10 cellular contexts compared by ENCODE assay signal in the genomic region with DNA sequence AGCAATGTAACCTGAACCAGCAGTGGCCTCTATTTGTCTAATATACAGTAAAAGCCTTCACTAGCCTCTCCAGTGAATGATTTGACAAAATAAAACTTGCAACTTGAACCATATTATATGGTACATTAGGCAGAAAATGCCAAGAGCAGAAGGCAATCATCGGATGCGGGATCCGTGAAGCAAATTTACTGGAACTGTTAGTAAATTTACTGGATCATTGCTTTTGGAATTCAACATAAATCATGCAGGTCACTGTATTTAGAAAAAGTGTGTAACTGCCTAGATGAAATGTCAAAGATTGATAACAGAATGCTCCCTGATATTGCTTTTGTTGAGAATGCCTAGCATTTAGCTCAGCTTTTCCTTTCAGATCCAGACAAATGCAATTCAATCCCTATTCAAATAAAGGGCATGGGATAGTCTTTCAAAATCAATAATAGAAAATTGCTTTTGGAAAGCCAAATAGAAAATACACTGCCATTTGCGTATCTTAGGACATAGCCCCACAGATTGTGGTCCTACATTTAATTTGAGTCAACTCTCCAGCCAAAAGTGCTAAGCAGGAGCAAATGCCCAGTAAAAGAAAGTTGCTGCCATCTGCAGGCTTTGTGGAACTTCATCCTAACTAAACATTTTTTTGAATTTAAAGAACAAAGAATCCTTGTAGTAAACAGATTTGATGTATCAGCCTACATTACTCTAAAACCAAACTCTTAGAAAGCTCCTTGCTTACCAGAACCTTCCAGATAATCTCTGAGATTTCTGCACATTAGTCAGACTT.
DNase-seq lines count a peak whose midpoint lies in the region; ATAC-seq, FAIRE-seq and TF ChIP-seq lines count a peak whose summit lies in the region.
"Had no signal": no experiment of that assay in that cellular context is flagged by ENCODE, and none has a peak within 500 bp of the region (broad histone marks: within the 10 kb centered on the region; RNA-seq: fewer than 3 reads in every experiment).

No MANE protein-coding gene starts in this region.

- no peaks in the 10 kb centered on the region for H3K4me1 Mint-ChIP-seq in activated CD4-positive, alpha-beta T cell treated with anti-CD3 and anti-CD28 coated beads for 36 hours
- no peaks in the 10 kb centered on the region for H3K4me1 Mint-ChIP-seq in activated T-cell treated with anti-CD3 and anti-CD28 coated beads, Interleukin-2, amount 50 U/mL, for 72 hours (ENCODE audit: low read depth)

- ATAC-seq in activated CD4-positive, alpha-beta T cell treated with anti-CD3 and anti-CD28 coated beads for 36 hours = no peak
- no peak for ATAC-seq in sciatic nerve
- no peak for ATAC-seq in activated T-cell treated with anti-CD3 and anti-CD28 coated beads, Interleukin-2, amount 50 U/mL, for 72 hours (replicated peaks in 1 of 2)

- no peaks in the 10 kb centered on the region for H4K20me1 ChIP-seq in Karpas-422 (ENCODE audit: insufficient read depth, low read depth, low read length)

- no peaks in the 10 kb centered on the region for H3K9me2 ChIP-seq in Karpas-422 (replicated peaks; ENCODE audit: insufficient read depth, low read length)

- H3K4me3 ChIP-seq in astrocyte of the cerebellum (ENCODE audit: low read depth, low read length) (no peak overlapping the region), Karpas-422 (ENCODE audit: low read length) (no peak overlapping the region)

- no peaks in the 10 kb centered on the region for H3K9me3 Mint-ChIP-seq in activated CD4-positive, alpha-beta T cell treated with anti-CD3 and anti-CD28 coated beads for 36 hours (ENCODE audit: low read depth)
- H3K9me3 Mint-ChIP-seq in activated T-cell treated with anti-CD3 and anti-CD28 coated beads, Interleukin-2, amount 50 U/mL, for 72 hours = no peaks in the 10 kb centered on the region

- H3K79me2 ChIP-seq in Karpas-422 (ENCODE audit: low read length) = no peaks in the 10 kb centered on the region

- no peak overlapping the region for H3K4me3 Mint-ChIP-seq in activated CD4-positive, alpha-beta T cell treated with anti-CD3 and anti-CD28 coated beads for 36 hours
- H3K4me3 Mint-ChIP-seq in activated T-cell treated with anti-CD3 and anti-CD28 coated beads, Interleukin-2, amount 50 U/mL, for 72 hours = no peak overlapping the region

- H3K27ac Mint-ChIP-seq in activated CD4-positive, alpha-beta T cell treated with anti-CD3 and anti-CD28 coated beads for 36 hours = no peak overlapping the region
- no peak overlapping the region for H3K27ac Mint-ChIP-seq in activated T-cell treated with anti-CD3 and anti-CD28 coated beads, Interleukin-2, amount 50 U/mL, for 72 hours

- no peak overlapping the region for H2AFZ ChIP-seq in Karpas-422 (ENCODE audit: low read length)

- H3K9me3 ChIP-seq in Karpas-422 (ENCODE audit: low read length) = no peaks in the 10 kb centered on the region

- no peak overlapping the region for H3K4me2 ChIP-seq in Karpas-422 (ENCODE audit: low read depth, low read length, poor library complexity, severe bottlenecking)

- H3K36me3 Mint-ChIP-seq in activated CD4-positive, alpha-beta T cell treated with anti-CD3 and anti-CD28 coated beads for 36 hours (ENCODE audit: low read depth) = no peaks in the 10 kb centered on the region
- H3K36me3 Mint-ChIP-seq in activated T-cell treated with anti-CD3 and anti-CD28 coated beads, Interleukin-2, amount 50 U/mL, for 72 hours (ENCODE audit: insufficient read depth in 2 of 2) = no peaks in the 10 kb centered on the region

- no peaks in the 10 kb centered on the region for H3K4me1 ChIP-seq in Karpas-422 (ENCODE audit: low read length)

- no peaks in the 10 kb centered on the region for H3K36me3 ChIP-seq in Karpas-422 (ENCODE audit: insufficient read depth, low read length)

- H3K27me3 ChIP-seq in Karpas-422 (ENCODE audit: low read length) = no peaks in the 10 kb centered on the region

- POLR2A ChIA-PET in activated CD4-positive, alpha-beta T cell treated with anti-CD3 and anti-CD28 coated beads for 36 hours (lab: Charles Lee) = no interaction called here

- no peak overlapping the region for H3K9ac ChIP-seq in Karpas-422 (ENCODE audit: low read length)

- H3K27ac ChIP-seq in Karpas-422 (ENCODE audit: low read length) = no peak overlapping the region

- no peak for DNase-seq in D721Med (ENCODE audit: insufficient read length, low spot score)
- DNase-seq in M059J (ENCODE audit: low read depth) = peak; percentile 3
- DNase-seq in astrocyte of the cerebellum (ENCODE audit: low read depth) = peak; percentile 63
- DNase-seq in left kidney (ENCODE audit: low read depth, low spot score) = peak; percentile 87
- no peak for DNase-seq in activated CD4-positive, alpha-beta T cell treated with anti-CD3 and anti-CD28 coated beads for 36 hours
- no peak for DNase-seq in Karpas-422
- no peak for DNase-seq in sciatic nerve (ENCODE audit: low spot score)
- no peak for DNase-seq in activated T-cell treated with anti-CD3 and anti-CD28 coated beads, Interleukin-2, amount 50 U/mL, for 72 hours
- DNase-seq: activated T-cell treated with anti-CD3 and anti-CD28 coated beads for 4 hours; stimulated activated CD4-positive, alpha-beta T cell treated with anti-CD3 and anti-CD28 coated beads, Interleukin-4, amount 100 ng/mL, for 1 hour had no signal

- FAIRE-seq in D721Med (lab: Jason Lieb, UNC) = no peak

- peaks cover 4% of the 10 kb centered on the region for H3K27me3 Mint-ChIP-seq in activated CD4-positive, alpha-beta T cell treated with anti-CD3 and anti-CD28 coated beads for 36 hours
- no peaks in the 10 kb centered on the region for H3K27me3 Mint-ChIP-seq in activated T-cell treated with anti-CD3 and anti-CD28 coated beads, Interleukin-2, amount 50 U/mL, for 72 hours (ENCODE audit: low read depth)

- TF ChIP-seq CTCF in D721Med (IDR thresholded peaks at IDR 0.05; ENCODE audit: insufficient read depth, missing control alignments) (peak; percentile 37), astrocyte of the cerebellum (IDR thresholded peaks at IDR 0.05; ENCODE audit: low read depth, low read length, missing control alignments) (peak; percentile 62)

- CTCF ChIA-PET in activated CD4-positive, alpha-beta T cell treated with anti-CD3 and anti-CD28 coated beads for 36 hours (lab: Charles Lee) = no interaction called here

- in situ Hi-C loops in astrocyte of the cerebellum (cut with HindIII; ENCODE audit: low sequenced_read_pairs) = no loop called here

- intact Hi-C loops in activated CD4-positive, alpha-beta T cell treated with anti-CD3 and anti-CD28 coated beads for 36 hours (cut with DNase I, micrococcal nuclease) = no loop called here
- intact Hi-C loops in sciatic nerve (cut with DNase I) = no loop called here

Comparison
In these comparisons a context has a peak if more than half of its experiments do, and no peak if none do; other contexts are left out.
1. DNase-seq: peak in M059J (single experiment), astrocyte of the cerebellum (single experiment) and left kidney (single experiment); none in D721Med (single experiment), activated CD4-positive, alpha-beta T cell treated with anti-CD3 and anti-CD28 coated beads for 36 hours (single experiment), Karpas-422 (single experiment), sciatic nerve (single experiment) and activated T-cell treated with anti-CD3 and anti-CD28 coated beads, Interleukin-2, amount 50 U/mL, for 72 hours (0 of 2).